9 cellular contexts compared by ENCODE assay signal in genomic region chr5:66145737-66146136, GRCh38. TPM values are rescaled to one million over a fixed set of nuclear protein-coding genes. Genes with fewer than 3 reads are reported as not detected.
A peak's percentile ranks its signal among the peaks of the same experiment; 100 is the strongest.
DNase-seq lines count a peak whose midpoint lies in the region; ATAC-seq and TF ChIP-seq lines count a peak whose summit lies in the region.
"Had no signal": no experiment of that assay in that cellular context is flagged by ENCODE, and none has a peak within 500 bp of the region (broad histone marks: within the 10 kb centered on the region; RNA-seq: fewer than 3 reads in every experiment).

No MANE protein-coding gene starts in this region.

- H3K4me3 Mint-ChIP-seq in activated naive CD4-positive, alpha-beta T cell treated with anti-CD3 and anti-CD28 coated beads, Interleukin-2, amount 10 ng/mL, durations not matched to agents 7 days and 5 days, result peak overlapping the region; percentile 96

- no peak for DNase-seq in activated naive CD4-positive, alpha-beta T cell treated with anti-CD3 and anti-CD28 coated beads, Interleukin-2, amount 10 ng/mL, durations not matched to agents 7 days and 5 days
- DNase-seq in activated naive CD4-positive, alpha-beta T cell treated with anti-CD3 and anti-CD28 coated beads, Interleukin-2, amount 50 U/mL, for 16 hours, result no peak
- no peak for DNase-seq in adipocyte (ENCODE audit: low read depth)
- DNase-seq in tibial nerve (ENCODE audit: low spot score in 2 of 2), result no peak
- no peak for DNase-seq in NCI-H2107 (lab: John Stamatoyannopoulos, UW)
- DNase-seq in occipital lobe (lab: John Stamatoyannopoulos, UW), result no peak
- DNase-seq: EL had no signal

- H3K27ac Mint-ChIP-seq in activated naive CD4-positive, alpha-beta T cell treated with anti-CD3 and anti-CD28 coated beads, Interleukin-2, amount 10 ng/mL, durations not matched to agents 7 days and 5 days, result peak overlapping the region; percentile 89

- ATAC-seq in GM19452 (IDR thresholded peaks at IDR 0.05; ENCODE audit: unreplicated experiment), result no peak

- peaks cover 28% of the 10 kb centered on the region for H3K36me3 Mint-ChIP-seq in activated naive CD4-positive, alpha-beta T cell treated with anti-CD3 and anti-CD28 coated beads, Interleukin-2, amount 10 ng/mL, durations not matched to agents 7 days and 5 days

- TF ChIP-seq POLR2A in tibial nerve (IDR thresholded peaks at IDR 0.05), result no peak

- TF ChIP-seq EP300 in tibial nerve (IDR thresholded peaks at IDR 0.05), result no peak

- no peak for TF ChIP-seq CTCF in liver (IDR thresholded peaks at IDR 0.05; ENCODE audit: low read depth, low read length, missing input control)
- no peak for TF ChIP-seq CTCF in tibial nerve (IDR thresholded peaks at IDR 0.05)

- CTCF ChIA-PET in activated naive CD4-positive, alpha-beta T cell treated with anti-CD3 and anti-CD28 coated beads, Interleukin-2, amount 10 ng/mL, durations not matched to agents 7 days and 5 days (lab: Charles Lee), result no interaction called here

- H3K27me3 ChIP-seq in adipocyte (replicated peaks; ENCODE audit: control insufficient read depth, insufficient read depth, low read length) (no peaks in the 10 kb centered on the region), liver (ENCODE audit: control insufficient read depth in 4 of 4, insufficient read depth in 4 of 4, low read length in 3 of 4) (no peaks in the 10 kb centered on the region), tibial nerve (no peaks in the 10 kb centered on the region)

- H3K27ac ChIP-seq in liver (ENCODE audit: low read depth in 1 of 2, low read length in 2 of 2) (peak overlapping the region in 1 of 2 donors; percentile 99), tibial nerve (peak overlapping the region; percentile 98 to 100 (median 98))

- 52% methylated on average over 8 of the region's 8 CpGs for WGBS in liver
- WGBS in tibial nerve, 2 donors, result 31 to 34% methylated on average over 8 of the region's 8 CpGs

- H3K9me3 ChIP-seq in adipocyte (ENCODE audit: control insufficient read depth, low read length) (no peaks in the 10 kb centered on the region), liver (ENCODE audit: control insufficient read depth in 4 of 4, low read length in 3 of 4) (no peaks in the 10 kb centered on the region), tibial nerve (no peaks in the 10 kb centered on the region)

- no peaks in the 10 kb centered on the region for H3K36me3 ChIP-seq in adipocyte (ENCODE audit: control insufficient read depth, insufficient read depth, low read length, severe bottlenecking)
- H3K36me3 ChIP-seq in liver (ENCODE audit: control insufficient read depth in 4 of 4, insufficient read depth in 3 of 4, low read depth in 1 of 4, low read length in 3 of 4), result no peaks in the 10 kb centered on the region
- H3K36me3 ChIP-seq in tibial nerve, result no peaks in the 10 kb centered on the region

- H3K4me3 ChIP-seq in adipocyte (ENCODE audit: low read length) (peak overlapping the region; percentile 90), liver (ENCODE audit: low read depth in 1 of 3, low read length in 3 of 3) (peak overlapping the region; percentile 23 to 99 (median 99)), tibial nerve (peak overlapping the region; percentile 54 to 91 (median 84))

- no peaks in the 10 kb centered on the region for H3K9me3 Mint-ChIP-seq in activated naive CD4-positive, alpha-beta T cell treated with anti-CD3 and anti-CD28 coated beads, Interleukin-2, amount 10 ng/mL, durations not matched to agents 7 days and 5 days

- peaks cover 47% of the 10 kb centered on the region for H3K4me1 Mint-ChIP-seq in activated naive CD4-positive, alpha-beta T cell treated with anti-CD3 and anti-CD28 coated beads, Interleukin-2, amount 10 ng/mL, durations not matched to agents 7 days and 5 days

- no peak for TF ChIP-seq RAD21 in liver (IDR thresholded peaks at IDR 0.05)

- H3K9ac ChIP-seq in adipocyte (ENCODE audit: low read length), result peak overlapping the region; percentile 94
- H3K9ac ChIP-seq in liver (ENCODE audit: low read depth in 1 of 2, low read length in 2 of 2), result peak overlapping the region; percentile 97 to 99

- H3K27me3 Mint-ChIP-seq in activated naive CD4-positive, alpha-beta T cell treated with anti-CD3 and anti-CD28 coated beads, Interleukin-2, amount 10 ng/mL, durations not matched to agents 7 days and 5 days, result peaks cover 4% of the 10 kb centered on the region

- H3K4me1 ChIP-seq in adipocyte (ENCODE audit: control insufficient read depth, insufficient read depth, low read length), result peaks cover 44% of the 10 kb centered on the region
- H3K4me1 ChIP-seq in liver (ENCODE audit: control insufficient read depth in 4 of 4, insufficient read depth in 4 of 4, low read length in 3 of 4), result peaks cover 0 to 24% (median 20%) of the 10 kb centered on the region in 4 donors
- peaks cover 0 to 58% (median 22%) of the 10 kb centered on the region in 4 donors for H3K4me1 ChIP-seq in tibial nerve

TF ChIP-seq in liver, 16 proteins besides CTCF, POLR2A, EP300 and RAD21:
- TF ChIP-seq JUND (IDR thresholded peaks at IDR 0.05) (no peak), GABPA (IDR thresholded peaks at IDR 0.05 in 1 of 2, conservative IDR thresholded peaks at IDR 0.05 in 1 of 2) (no peak), RXRA (IDR thresholded peaks at IDR 0.05) (no peak), FOXA2 (IDR thresholded peaks at IDR 0.05) (no peak), FOXA1 (IDR thresholded peaks at IDR 0.05) (no peak), SP1 (IDR thresholded peaks at IDR 0.05) (no peak), REST (IDR thresholded peaks at IDR 0.05) (no peak), YY1 (IDR thresholded peaks at IDR 0.05) (no peak), EGR1 (IDR thresholded peaks at IDR 0.05; ENCODE audit: low read depth in 2 of 2) (no peak), TAF1 (conservative IDR thresholded peaks at IDR 0.05) (no peak), ATF3 (IDR thresholded peaks at IDR 0.05) (no peak), HNF4G (IDR thresholded peaks at IDR 0.05) (no peak), NR2F2 (IDR thresholded peaks at IDR 0.05) (no peak), ZBTB33 (IDR thresholded peaks at IDR 0.05) (no peak), HNF4A (conservative IDR thresholded peaks at IDR 0.05) (no peak)
TF ChIP-seq in liver: peak in this region for 0.

RNA-seq across cellular contexts. Expression of gene SREK1, which starts 1.6 kb away (rescaled TPM):
- total RNA-seq in liver, result 10 to 100 TPM; 52.3 to 85.8 TPM
- 10 to 100 TPM; 10.2 to 35.4 TPM for polyA plus RNA-seq in liver
- 100 to 1,000 TPM in 3 of 4 donors, 10 to 100 TPM in 1; 63.0 to 118 (median 102) TPM for total RNA-seq in tibial nerve
- 173 TPM for total RNA-seq in occipital lobe
